1 cellular context compared by ENCODE assay signal in the genomic region with DNA sequence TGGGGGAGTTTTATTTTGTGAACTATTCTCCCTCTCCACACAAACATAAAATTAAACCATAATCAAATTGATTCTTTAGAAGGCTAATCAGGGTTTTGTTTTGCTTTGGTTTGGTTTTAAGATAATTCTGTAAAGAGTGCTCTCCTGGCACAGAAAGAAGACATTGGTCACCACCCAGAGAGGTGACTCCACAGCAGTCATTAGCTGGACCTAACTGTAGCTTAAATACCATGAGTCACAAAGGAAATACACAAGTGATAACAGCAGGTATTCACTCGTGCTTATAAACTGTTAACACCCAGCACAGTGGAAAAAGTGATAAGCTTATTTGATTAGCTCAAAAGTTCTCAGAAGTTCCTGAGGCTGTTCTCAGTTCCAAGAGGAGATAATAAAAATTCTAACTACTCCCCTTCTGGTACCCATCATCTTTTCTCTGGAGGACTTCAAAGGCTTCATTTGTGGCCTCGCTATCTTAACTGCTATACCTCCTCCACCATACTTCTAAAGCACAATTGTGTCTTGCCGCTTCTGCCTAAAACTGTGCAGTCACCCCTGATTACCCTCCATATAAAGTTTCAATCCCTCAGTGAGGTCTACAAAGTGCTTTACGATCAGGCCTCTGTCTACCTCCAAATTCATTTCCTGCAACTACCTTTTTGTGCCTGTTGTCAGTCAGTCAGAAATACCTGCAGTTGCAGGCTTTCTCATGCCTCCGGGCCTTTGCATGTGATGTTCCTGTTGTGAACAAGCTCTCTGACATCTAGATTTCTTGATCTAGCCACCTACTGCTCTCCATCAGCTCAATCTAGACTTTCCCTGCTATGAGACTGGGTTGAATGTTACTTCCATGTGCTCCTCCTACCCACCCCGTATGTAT.
TF ChIP-seq lines count a peak whose summit lies in the region.

No MANE protein-coding gene starts in this region.

TF ChIP-seq in K562, 482 proteins besides CTCF, POLR2A, EP300 and RAD21 (continued from another document and continues in another):
- TF ChIP-seq, protein P1, sequence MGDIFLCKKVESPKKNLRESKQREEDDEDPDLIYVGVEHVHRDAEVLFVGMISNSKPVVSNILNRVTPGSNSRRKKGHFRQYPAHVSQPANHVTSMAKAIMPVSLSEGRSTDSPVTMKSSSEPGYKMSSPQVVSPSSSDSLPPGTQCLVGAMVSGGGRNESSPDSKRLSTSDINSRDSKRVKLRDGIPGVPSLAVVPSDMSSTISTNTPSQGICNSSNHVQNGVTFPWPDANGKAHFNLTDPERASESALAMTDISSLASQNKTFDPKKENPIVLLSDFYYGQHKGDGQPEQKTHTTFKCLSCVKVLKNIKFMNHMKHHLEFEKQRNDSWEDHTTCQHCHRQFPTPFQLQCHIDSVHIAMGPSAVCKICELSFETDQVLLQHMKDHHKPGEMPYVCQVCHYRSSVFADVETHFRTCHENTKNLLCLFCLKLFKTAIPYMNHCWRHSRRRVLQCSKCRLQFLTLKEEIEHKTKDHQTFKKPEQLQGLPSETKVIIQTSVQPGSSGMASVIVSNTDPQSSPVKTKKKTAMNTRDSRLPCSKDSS (IDR thresholded peaks at IDR 0.05; ENCODE audit: low read depth, partially characterized antibody) = no peak
- TF ChIP-seq DNMT1 (IDR thresholded peaks at IDR 0.05) (no peak), BDP1 (IDR thresholded peaks at IDR 0.05; ENCODE audit: insufficient read depth, insufficient read length) (no peak), CREB1 (IDR thresholded peaks at IDR 0.05) (peak; percentile 43; the same call in 1 of the 2 replicates), CREB1 (CRISPR knock-in tag; IDR thresholded peaks at IDR 0.05) (no peak), RHOXF2B (CRISPR knock-in tag; conservative IDR thresholded peaks at IDR 0.05) (no peak), MYNN (IDR thresholded peaks at IDR 0.05) (peak; percentile 28; the same call in 1 of the 2 replicates), MYNN (CRISPR knock-in tag; IDR thresholded peaks at IDR 0.05) (no peak), TRIM28 (IDR thresholded peaks at IDR 0.05) (no peak), GABPB2 (CRISPR knock-in tag; conservative IDR thresholded peaks at IDR 0.05) (no peak), NCOA6 (IDR thresholded peaks at IDR 0.05) (no peak), E2F4 (CRISPR knock-in tag; IDR thresholded peaks at IDR 0.05; ENCODE audit: low read depth) (no peak), KLF16 (IDR thresholded peaks at IDR 0.05) (peak; percentile 67; the same call in 1 of the 2 replicates), MED1 (CRISPR knock-in tag; IDR thresholded peaks at IDR 0.05; ENCODE audit: borderline replicate concordance) (no peak), LARP7 (IDR thresholded peaks at IDR 0.05) (0 out of 2 replicates have a peak, but pooled peaks have one; percentile 23), STAG1 (CRISPR knock-in tag; IDR thresholded peaks at IDR 0.05; ENCODE audit: borderline replicate concordance) (no peak), NEUROD1 (IDR thresholded peaks at IDR 0.05; ENCODE audit: borderline replicate concordance, low read depth, low read length, partially characterized antibody) (no peak), YY1 (IDR thresholded peaks at IDR 0.05; ENCODE audit: borderline replicate concordance in 1 of 3, control insufficient read depth in 1 of 3, extremely low read depth in 1 of 3, insufficient read depth in 3 of 3, insufficient read length in 1 of 3, insufficient replicate concordance in 2 of 3, low read depth in 1 of 3, low read length in 2 of 3) (no peak), ZNF23 (CRISPR knock-in tag; IDR thresholded peaks at IDR 0.05) (no peak), TARDBP (IDR thresholded peaks at IDR 0.05) (no peak), ZNF449 (CRISPR knock-in tag; IDR thresholded peaks at IDR 0.05) (no peak), RBFOX2 (IDR thresholded peaks at IDR 0.05; ENCODE audit: low read depth, low read length) (no peak), ZNF197 (CRISPR knock-in tag; IDR thresholded peaks at IDR 0.05; ENCODE audit: low read depth) (no peak), NR2C2 (CRISPR knock-in tag; IDR thresholded peaks at IDR 0.05) (no peak), NR2C2 (tag; IDR thresholded peaks at IDR 0.05) (no peak), MAFK (IDR thresholded peaks at IDR 0.05; ENCODE audit: low read length) (no peak), ZNF41 (CRISPR knock-in tag; conservative IDR thresholded peaks at IDR 0.05) (no peak), CREBBP (IDR thresholded peaks at IDR 0.05; ENCODE audit: low read depth, low read length) (no peak), HINFP (tag; conservative IDR thresholded peaks at IDR 0.05; ENCODE audit: low read depth) (no peak), ZBTB1 (CRISPR knock-in tag; IDR thresholded peaks at IDR 0.05; ENCODE audit: borderline replicate concordance, low read depth) (no peak), CREM (IDR thresholded peaks at IDR 0.05; ENCODE audit: low read depth) (peak; percentile 15; the same call in 1 of the 2 replicates), ZBTB26 (CRISPR knock-in tag; IDR thresholded peaks at IDR 0.05) (no peak), PYGO2 (tag; IDR thresholded peaks at IDR 0.05) (no peak)
- TF ChIP-seq, protein P2, sequence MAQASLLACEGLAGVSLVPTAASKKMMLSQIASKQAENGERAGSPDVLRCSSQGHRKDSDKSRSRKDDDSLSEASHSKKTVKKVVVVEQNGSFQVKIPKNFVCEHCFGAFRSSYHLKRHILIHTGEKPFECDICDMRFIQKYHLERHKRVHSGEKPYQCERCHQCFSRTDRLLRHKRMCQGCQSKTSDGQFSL (CRISPR knock-in tag; IDR thresholded peaks at IDR 0.05) = no peak
- TF ChIP-seq, protein P2 (tag; IDR thresholded peaks at IDR 0.05) = no peak
- TF ChIP-seq, protein P3, sequence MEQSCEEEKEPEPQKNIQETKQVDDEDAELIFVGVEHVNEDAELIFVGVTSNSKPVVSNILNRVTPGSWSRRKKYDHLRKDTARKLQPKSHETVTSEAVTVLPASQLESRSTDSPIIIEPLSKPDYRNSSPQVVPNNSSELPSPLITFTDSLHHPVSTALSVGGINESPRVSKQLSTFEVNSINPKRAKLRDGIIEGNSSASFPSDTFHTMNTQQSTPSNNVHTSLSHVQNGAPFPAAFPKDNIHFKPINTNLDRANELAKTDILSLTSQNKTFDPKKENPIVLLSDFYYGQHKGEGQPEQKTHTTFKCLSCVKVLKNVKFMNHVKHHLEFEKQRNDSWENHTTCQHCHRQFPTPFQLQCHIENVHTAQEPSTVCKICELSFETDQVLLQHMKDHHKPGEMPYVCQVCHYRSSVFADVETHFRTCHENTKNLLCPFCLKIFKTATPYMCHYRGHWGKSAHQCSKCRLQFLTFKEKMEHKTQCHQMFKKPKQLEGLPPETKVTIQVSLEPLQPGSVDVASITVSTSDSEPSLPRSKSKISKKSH (CRISPR knock-in tag; IDR thresholded peaks at IDR 0.05) = no peak
- TF ChIP-seq, protein P4, sequence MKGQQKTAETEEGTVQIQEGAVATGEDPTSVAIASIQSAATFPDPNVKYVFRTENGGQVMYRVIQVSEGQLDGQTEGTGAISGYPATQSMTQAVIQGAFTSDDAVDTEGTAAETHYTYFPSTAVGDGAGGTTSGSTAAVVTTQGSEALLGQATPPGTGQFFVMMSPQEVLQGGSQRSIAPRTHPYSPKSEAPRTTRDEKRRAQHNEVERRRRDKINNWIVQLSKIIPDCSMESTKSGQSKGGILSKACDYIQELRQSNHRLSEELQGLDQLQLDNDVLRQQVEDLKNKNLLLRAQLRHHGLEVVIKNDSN (CRISPR knock-in tag; IDR thresholded peaks at IDR 0.05) = no peak
- TF ChIP-seq, protein P5, sequence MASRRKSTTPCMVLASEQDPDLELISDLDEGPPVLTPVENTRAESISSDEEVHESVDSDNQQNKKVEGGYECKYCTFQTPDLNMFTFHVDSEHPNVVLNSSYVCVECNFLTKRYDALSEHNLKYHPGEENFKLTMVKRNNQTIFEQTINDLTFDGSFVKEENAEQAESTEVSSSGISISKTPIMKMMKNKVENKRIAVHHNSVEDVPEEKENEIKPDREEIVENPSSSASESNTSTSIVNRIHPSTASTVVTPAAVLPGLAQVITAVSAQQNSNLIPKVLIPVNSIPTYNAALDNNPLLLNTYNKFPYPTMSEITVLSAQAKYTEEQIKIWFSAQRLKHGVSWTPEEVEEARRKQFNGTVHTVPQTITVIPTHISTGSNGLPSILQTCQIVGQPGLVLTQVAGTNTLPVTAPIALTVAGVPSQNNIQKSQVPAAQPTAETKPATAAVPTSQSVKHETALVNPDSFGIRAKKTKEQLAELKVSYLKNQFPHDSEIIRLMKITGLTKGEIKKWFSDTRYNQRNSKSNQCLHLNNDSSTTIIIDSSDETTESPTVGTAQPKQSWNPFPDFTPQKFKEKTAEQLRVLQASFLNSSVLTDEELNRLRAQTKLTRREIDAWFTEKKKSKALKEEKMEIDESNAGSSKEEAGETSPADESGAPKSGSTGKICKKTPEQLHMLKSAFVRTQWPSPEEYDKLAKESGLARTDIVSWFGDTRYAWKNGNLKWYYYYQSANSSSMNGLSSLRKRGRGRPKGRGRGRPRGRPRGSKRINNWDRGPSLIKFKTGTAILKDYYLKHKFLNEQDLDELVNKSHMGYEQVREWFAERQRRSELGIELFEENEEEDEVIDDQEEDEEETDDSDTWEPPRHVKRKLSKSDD (conservative IDR thresholded peaks at IDR 0.05; ENCODE audit: low read length) = no peak
- TF ChIP-seq, protein P6, sequence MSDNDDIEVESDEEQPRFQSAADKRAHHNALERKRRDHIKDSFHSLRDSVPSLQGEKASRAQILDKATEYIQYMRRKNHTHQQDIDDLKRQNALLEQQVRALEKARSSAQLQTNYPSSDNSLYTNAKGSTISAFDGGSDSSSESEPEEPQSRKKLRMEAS (CRISPR knock-in tag; IDR thresholded peaks at IDR 0.05) = no peak
- TF ChIP-seq, protein P7, sequence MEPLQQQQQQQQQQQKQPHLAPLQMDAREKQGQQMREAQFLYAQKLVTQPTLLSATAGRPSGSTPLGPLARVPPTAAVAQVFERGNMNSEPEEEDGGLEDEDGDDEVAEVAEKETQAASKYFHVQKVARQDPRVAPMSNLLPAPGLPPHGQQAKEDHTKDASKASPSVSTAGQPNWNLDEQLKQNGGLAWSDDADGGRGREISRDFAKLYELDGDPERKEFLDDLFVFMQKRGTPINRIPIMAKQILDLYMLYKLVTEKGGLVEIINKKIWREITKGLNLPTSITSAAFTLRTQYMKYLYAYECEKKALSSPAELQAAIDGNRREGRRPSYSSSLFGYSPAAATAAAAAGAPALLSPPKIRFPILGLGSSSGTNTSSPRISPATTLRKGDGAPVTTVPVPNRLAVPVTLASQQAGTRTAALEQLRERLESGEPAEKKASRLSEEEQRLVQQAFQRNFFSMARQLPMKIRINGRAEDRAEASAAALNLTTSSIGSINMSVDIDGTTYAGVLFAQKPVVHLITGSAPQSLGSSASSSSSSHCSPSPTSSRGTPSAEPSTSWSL (CRISPR knock-in tag; IDR thresholded peaks at IDR 0.05; ENCODE audit: borderline replicate concordance) = no peak
- TF ChIP-seq, protein P8, sequence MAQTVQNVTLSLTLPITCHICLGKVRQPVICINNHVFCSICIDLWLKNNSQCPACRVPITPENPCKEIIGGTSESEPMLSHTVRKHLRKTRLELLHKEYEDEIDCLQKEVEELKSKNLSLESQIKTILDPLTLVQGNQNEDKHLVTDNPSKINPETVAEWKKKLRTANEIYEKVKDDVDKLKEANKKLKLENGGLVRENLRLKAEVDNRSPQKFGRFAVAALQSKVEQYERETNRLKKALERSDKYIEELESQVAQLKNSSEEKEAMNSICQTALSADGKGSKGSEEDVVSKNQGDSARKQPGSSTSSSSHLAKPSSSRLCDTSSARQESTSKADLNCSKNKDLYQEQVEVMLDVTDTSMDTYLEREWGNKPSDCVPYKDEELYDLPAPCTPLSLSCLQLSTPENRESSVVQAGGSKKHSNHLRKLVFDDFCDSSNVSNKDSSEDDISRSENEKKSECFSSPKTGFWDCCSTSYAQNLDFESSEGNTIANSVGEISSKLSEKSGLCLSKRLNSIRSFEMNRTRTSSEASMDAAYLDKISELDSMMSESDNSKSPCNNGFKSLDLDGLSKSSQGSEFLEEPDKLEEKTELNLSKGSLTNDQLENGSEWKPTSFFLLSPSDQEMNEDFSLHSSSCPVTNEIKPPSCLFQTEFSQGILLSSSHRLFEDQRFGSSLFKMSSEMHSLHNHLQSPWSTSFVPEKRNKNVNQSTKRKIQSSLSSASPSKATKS (CRISPR knock-in tag; IDR thresholded peaks at IDR 0.05) = no peak
